ENCODE assay signal across 8 cellular contexts in the genomic region with DNA sequence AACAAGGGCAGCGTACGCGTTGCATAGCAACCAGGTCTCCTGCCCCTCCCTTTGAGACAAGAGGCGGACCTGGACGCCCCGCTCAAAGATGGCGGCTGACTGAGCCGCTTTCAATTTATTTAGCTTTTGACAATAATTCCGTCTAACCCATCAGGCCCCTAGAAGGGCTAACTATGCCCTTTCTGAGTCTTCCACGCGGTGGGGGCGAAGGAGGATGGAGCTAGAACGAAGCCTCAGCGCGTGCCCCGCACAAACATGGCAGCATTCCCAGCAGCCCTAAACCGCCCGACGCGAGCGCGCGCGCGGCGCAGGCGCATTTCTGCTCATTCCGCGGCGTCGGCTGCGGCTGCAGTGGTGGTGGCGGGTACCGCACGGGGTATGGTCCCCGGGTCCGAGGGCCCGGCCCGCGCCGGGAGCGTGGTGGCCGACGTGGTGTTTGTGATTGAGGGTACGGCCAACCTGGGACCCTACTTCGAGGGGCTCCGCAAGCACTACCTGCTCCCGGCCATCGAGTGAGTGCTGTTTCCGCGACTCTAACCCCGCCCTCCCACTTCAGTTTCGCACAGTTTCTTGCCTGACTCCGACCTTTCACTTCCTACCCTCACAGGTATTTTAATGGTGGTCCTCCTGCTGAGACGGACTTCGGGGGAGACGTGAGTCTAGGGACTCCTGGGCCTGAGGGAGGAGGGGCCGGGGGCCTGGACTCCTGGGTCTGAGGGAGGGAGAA. TPM values are rescaled to one million over a fixed set of nuclear protein-coding genes. Genes with fewer than 3 reads are reported as not detected.
DNase-seq lines count a peak whose midpoint lies in the region; ATAC-seq and TF ChIP-seq lines count a peak whose summit lies in the region.

A gene (plus strand): TSS at position 326 of the 727 bp plus-strand sequence. CDS start 53 bp downstream, at position 379.

- H3K4me1 ChIP-seq in right lobe of liver: peaks cover 0 to 13% (median 0%) of the 10 kb centered on the region in 4 donors

- WGBS in right lobe of liver (ENCODE audit: insufficient coverage, low coverage, low lambda C conversion rate, missing lambda C conversion rate): under 1% methylated on average over 17 of the region's 58 CpGs

- peak within 1 kb of the TSS; percentile 58 to 98 (median 88) for H3K4me3 ChIP-seq in dorsolateral prefrontal cortex
- peak within 1 kb of the TSS; percentile 71 to 87 (median 78) for H3K4me3 ChIP-seq in right lobe of liver

- peak; percentile 83 for ATAC-seq in GM19324 (IDR thresholded peaks at IDR 0.05; ENCODE audit: low FRiP score, unreplicated experiment)
- peak; percentile 64 for ATAC-seq in HG03469 (IDR thresholded peaks at IDR 0.05; ENCODE audit: unreplicated experiment)
- ATAC-seq in right lobe of liver: peak; percentile 77 to 81 (median 79)

- H3K27ac Mint-ChIP-seq in activated CD4-positive, alpha-beta memory T cell treated with anti-CD3 and anti-CD28 coated beads for 36 hours: peak within 1 kb of the TSS; percentile 98

- H3K27ac ChIP-seq in C4-2B (peak within 1 kb of the TSS; percentile 92), dorsolateral prefrontal cortex (peak within 1 kb of the TSS; percentile 89 to 100 (median 98)), right lobe of liver (peak within 1 kb of the TSS; percentile 94 to 98 (median 94))

- H3K4me3 Mint-ChIP-seq in activated CD4-positive, alpha-beta memory T cell treated with anti-CD3 and anti-CD28 coated beads for 36 hours: peak within 1 kb of the TSS; percentile 93

- intact Hi-C loops in activated CD4-positive, alpha-beta memory T cell treated with anti-CD3 and anti-CD28 coated beads for 36 hours (cut with micrococcal nuclease): loop anchor here (1.0 to 5.0 kb wide), 3 partner anchors 33 to 52 kb away; a partner anchor contains a TSS
- intact Hi-C loops in dorsolateral prefrontal cortex (cut with DNase I) (loop anchor here in 1 of 2 donors (2.0 kb wide), 2 partner anchors 29 to 53 kb away; no protein-coding TSS in a partner anchor), right lobe of liver (cut with DNase I) (no loop called here)

- H3K9me3 Mint-ChIP-seq in activated CD4-positive, alpha-beta memory T cell treated with anti-CD3 and anti-CD28 coated beads for 36 hours: no peaks in the 10 kb centered on the region

- peak; percentile 75 for DNase-seq in NCI-H526 treated with DMSO at 0.1 percent for 48 hours (lab: John Stamatoyannopoulos, UW)
- DNase-seq in activated CD4-positive, alpha-beta memory T cell treated with anti-CD3 and anti-CD28 coated beads for 36 hours: peak; percentile 91
- DNase-seq in dorsolateral prefrontal cortex: peak; percentile 67 to 92 (median 78)
- DNase-seq in right lobe of liver: peak; percentile 85 to 89 (median 87)
- peak; percentile 80 to 83 for DNase-seq in stimulated activated CD4-positive, alpha-beta T cell treated with anti-CD3 and anti-CD28 coated beads, Interleukin-4, amount 100 ng/mL, for 4 hours

- CTCF ChIA-PET in activated CD4-positive, alpha-beta memory T cell treated with anti-CD3 and anti-CD28 coated beads for 36 hours (lab: Charles Lee): interaction anchor here (0.7 to 1.1 kb wide), 2 partner anchors 101 to 1498 kb away, joined by 4 to 6 read pairs; no protein-coding TSS in a partner anchor

- H3K27me3 Mint-ChIP-seq in activated CD4-positive, alpha-beta memory T cell treated with anti-CD3 and anti-CD28 coated beads for 36 hours: no peaks in the 10 kb centered on the region

- peak; percentile 40 for TF ChIP-seq POLR2A in right lobe of liver (IDR thresholded peaks at IDR 0.05)

- H3K4me1 Mint-ChIP-seq in activated CD4-positive, alpha-beta memory T cell treated with anti-CD3 and anti-CD28 coated beads for 36 hours (ENCODE audit: low read depth): peaks cover 19% of the 10 kb centered on the region

- peaks cover 0 to 4% (median 0%) of the 10 kb centered on the region in 4 donors for H3K36me3 ChIP-seq in right lobe of liver

- POLR2A ChIA-PET in activated CD4-positive, alpha-beta memory T cell treated with anti-CD3 and anti-CD28 coated beads for 36 hours (lab: Charles Lee): no interaction called here

- H3K36me3 Mint-ChIP-seq in activated CD4-positive, alpha-beta memory T cell treated with anti-CD3 and anti-CD28 coated beads for 36 hours: no peaks in the 10 kb centered on the region

- TF ChIP-seq CTCF in C4-2B (conservative IDR thresholded peaks at IDR 0.05) (no peak), dorsolateral prefrontal cortex (IDR thresholded peaks at IDR 0.05 in 54 of 56, conservative IDR thresholded peaks at IDR 0.05 in 2 of 56; ENCODE audit: low read depth in 1 of 56, partially characterized antibody in 56 of 56) (peak in 49 of 56 donors; percentile 17 to 64 (median 46)), right lobe of liver (IDR thresholded peaks at IDR 0.05) (peak in 3 of 4 donors; percentile 6 to 56 (median 21))

- no peaks in the 10 kb centered on the region for H3K9me3 ChIP-seq in right lobe of liver

- H3K27me3 ChIP-seq in dorsolateral prefrontal cortex: no peaks in the 10 kb centered on the region
- no peaks in the 10 kb centered on the region for H3K27me3 ChIP-seq in right lobe of liver

RNA-seq across cellular contexts. Expression of the gene that starts here (rescaled TPM):
- 10 to 100 TPM; 45.6 to 50.2 TPM for total RNA-seq in activated CD4-positive, alpha-beta memory T cell treated with anti-CD3 and anti-CD28 coated beads for 36 hours
- total RNA-seq in dorsolateral prefrontal cortex: 10 to 100 TPM; 42.6 to 78.6 (median 57.7) TPM
- total RNA-seq in right lobe of liver: 10 to 100 TPM in 5 of 6 experiments, 1 to 10 TPM in 1; 9.9 to 16.3 (median 11.8) TPM

Comparison
In these comparisons a context has a peak if more than half of its experiments do, and no peak if none do; other contexts are left out.
1. Peak in every context shown above with its lines: DNase-seq, ATAC-seq, H3K4me3 ChIP-seq and H3K27ac ChIP-seq.